Comparison of ENCODE assay signal across 1 cellular context in genomic region chr12:101855364-101855884, GRCh38.
TF ChIP-seq lines count a peak whose summit lies in the region.

No MANE protein-coding gene starts in this region.

TF ChIP-seq in IMR-90, 13 proteins besides CTCF, POLR2A, EP300 and RAD21:
- TF ChIP-seq RCOR1 (IDR thresholded peaks at IDR 0.05; ENCODE audit: insufficient replicate concordance, low read length) = no peak
- no peak for TF ChIP-seq SMC3 (IDR thresholded peaks at IDR 0.05; ENCODE audit: low read depth, low read length)
- TF ChIP-seq MXI1 (IDR thresholded peaks at IDR 0.05; ENCODE audit: borderline replicate concordance, low read depth, low read length) = no peak
- TF ChIP-seq FOS (IDR thresholded peaks at IDR 0.05; ENCODE audit: low read depth, low read length) = no peak
- TF ChIP-seq CEBPB (IDR thresholded peaks at IDR 0.05; ENCODE audit: low read depth, low read length) = no peak
- TF ChIP-seq CHD1 (IDR thresholded peaks at IDR 0.05; ENCODE audit: low read depth, low read length) = no peak
- no peak for TF ChIP-seq NFE2L2 (IDR thresholded peaks at IDR 0.05; ENCODE audit: low read depth, low read length)
- TF ChIP-seq RFX5 (IDR thresholded peaks at IDR 0.05; ENCODE audit: low read depth, low read length) = no peak
- no peak for TF ChIP-seq ELK1 (IDR thresholded peaks at IDR 0.05; ENCODE audit: borderline replicate concordance, low read depth, low read length)
- no peak for TF ChIP-seq BHLHE40 (IDR thresholded peaks at IDR 0.05; ENCODE audit: low read depth, low read length)
- no peak for TF ChIP-seq MAZ (IDR thresholded peaks at IDR 0.05; ENCODE audit: borderline replicate concordance, low read depth, low read length)
- TF ChIP-seq, protein P1, sequence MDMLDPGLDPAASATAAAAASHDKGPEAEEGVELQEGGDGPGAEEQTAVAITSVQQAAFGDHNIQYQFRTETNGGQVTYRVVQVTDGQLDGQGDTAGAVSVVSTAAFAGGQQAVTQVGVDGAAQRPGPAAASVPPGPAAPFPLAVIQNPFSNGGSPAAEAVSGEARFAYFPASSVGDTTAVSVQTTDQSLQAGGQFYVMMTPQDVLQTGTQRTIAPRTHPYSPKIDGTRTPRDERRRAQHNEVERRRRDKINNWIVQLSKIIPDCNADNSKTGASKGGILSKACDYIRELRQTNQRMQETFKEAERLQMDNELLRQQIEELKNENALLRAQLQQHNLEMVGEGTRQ (IDR thresholded peaks at IDR 0.05; ENCODE audit: low read depth, low read length) = no peak
- no peak for TF ChIP-seq MAFK (IDR thresholded peaks at IDR 0.05; ENCODE audit: low read depth, low read length)
